Comparison of ENCODE assay signal across 1 cellular context in the genomic region with DNA sequence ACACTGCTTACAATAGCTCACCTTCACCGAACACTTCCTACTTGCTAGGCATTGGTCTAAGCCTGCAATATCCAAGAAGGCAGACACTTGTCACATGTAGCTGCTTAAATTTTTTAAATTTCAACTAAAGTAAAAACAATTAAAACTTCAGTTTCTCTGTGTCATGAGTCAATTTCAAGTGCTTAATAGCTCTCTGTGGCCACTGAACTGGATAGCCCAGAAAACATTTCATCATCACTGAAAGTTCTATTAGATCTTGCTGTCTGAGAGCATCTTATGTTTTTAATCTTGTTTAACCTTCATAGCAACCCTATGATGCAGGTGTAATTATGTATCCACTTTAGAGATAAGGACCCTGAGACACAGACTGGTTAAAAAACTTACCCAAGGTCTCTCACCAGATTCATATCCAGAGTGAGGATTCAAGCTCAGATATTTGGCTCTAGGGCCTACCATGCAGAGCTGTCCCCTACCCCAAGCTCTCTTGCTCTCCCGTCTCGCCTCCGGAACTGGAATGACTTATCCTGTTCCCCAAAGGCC.
TF ChIP-seq lines count a peak whose summit lies in the region.

No MANE protein-coding gene starts in this region.

TF ChIP-seq in H1, 55 proteins besides CTCF, POLR2A, EP300 and RAD21:
- TF ChIP-seq TAF1 (IDR thresholded peaks at IDR 0.05; ENCODE audit: low read depth, low read length) (no peak), GTF2F1 (IDR thresholded peaks at IDR 0.05; ENCODE audit: borderline replicate concordance, low read depth, low read length) (no peak), RNF2 (IDR thresholded peaks at IDR 0.05; ENCODE audit: borderline replicate concordance, low read depth, low read length, missing control alignments, poor library complexity, severe bottlenecking) (no peak), SP2 (IDR thresholded peaks at IDR 0.05; ENCODE audit: low read length) (no peak), KDM1A (IDR thresholded peaks at IDR 0.05; ENCODE audit: borderline replicate concordance, low read length) (no peak), CHD2 (IDR thresholded peaks at IDR 0.05; ENCODE audit: low read length) (no peak), POU5F1 (IDR thresholded peaks at IDR 0.05; ENCODE audit: low read depth, low read length) (no peak), BCL11A (IDR thresholded peaks at IDR 0.05; ENCODE audit: low read depth in 2 of 2, low read length in 2 of 2) (no peak), SIRT6 (IDR thresholded peaks at IDR 0.05; ENCODE audit: low read length) (no peak), NANOG (IDR thresholded peaks at IDR 0.05; ENCODE audit: insufficient read depth, low read depth, low read length, poor library complexity, severe bottlenecking) (no peak), SP1 (IDR thresholded peaks at IDR 0.05; ENCODE audit: low read depth, low read length) (no peak), KDM4A (IDR thresholded peaks at IDR 0.05; ENCODE audit: low read depth, low read length, severe bottlenecking) (no peak), CBX8 (IDR thresholded peaks at IDR 0.05; ENCODE audit: borderline replicate concordance, low read depth, low read length) (no peak), SP4 (IDR thresholded peaks at IDR 0.05; ENCODE audit: low read length) (no peak), BACH1 (IDR thresholded peaks at IDR 0.05; ENCODE audit: low read length) (no peak), BRCA1 (IDR thresholded peaks at IDR 0.05; ENCODE audit: low read depth, low read length) (no peak), GABPA (IDR thresholded peaks at IDR 0.05; ENCODE audit: borderline replicate concordance, insufficient read depth, low read length) (no peak), YY1 (IDR thresholded peaks at IDR 0.05; ENCODE audit: low read depth, low read length) (no peak)
- TF ChIP-seq, protein P1, sequence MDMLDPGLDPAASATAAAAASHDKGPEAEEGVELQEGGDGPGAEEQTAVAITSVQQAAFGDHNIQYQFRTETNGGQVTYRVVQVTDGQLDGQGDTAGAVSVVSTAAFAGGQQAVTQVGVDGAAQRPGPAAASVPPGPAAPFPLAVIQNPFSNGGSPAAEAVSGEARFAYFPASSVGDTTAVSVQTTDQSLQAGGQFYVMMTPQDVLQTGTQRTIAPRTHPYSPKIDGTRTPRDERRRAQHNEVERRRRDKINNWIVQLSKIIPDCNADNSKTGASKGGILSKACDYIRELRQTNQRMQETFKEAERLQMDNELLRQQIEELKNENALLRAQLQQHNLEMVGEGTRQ (IDR thresholded peaks at IDR 0.05; ENCODE audit: low read length), result no peak
- TF ChIP-seq, protein P2, sequence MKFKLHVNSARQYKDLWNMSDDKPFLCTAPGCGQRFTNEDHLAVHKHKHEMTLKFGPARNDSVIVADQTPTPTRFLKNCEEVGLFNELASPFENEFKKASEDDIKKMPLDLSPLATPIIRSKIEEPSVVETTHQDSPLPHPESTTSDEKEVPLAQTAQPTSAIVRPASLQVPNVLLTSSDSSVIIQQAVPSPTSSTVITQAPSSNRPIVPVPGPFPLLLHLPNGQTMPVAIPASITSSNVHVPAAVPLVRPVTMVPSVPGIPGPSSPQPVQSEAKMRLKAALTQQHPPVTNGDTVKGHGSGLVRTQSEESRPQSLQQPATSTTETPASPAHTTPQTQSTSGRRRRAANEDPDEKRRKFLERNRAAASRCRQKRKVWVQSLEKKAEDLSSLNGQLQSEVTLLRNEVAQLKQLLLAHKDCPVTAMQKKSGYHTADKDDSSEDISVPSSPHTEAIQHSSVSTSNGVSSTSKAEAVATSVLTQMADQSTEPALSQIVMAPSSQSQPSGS (IDR thresholded peaks at IDR 0.05; ENCODE audit: low read length), result no peak
